14 cellular contexts compared by ENCODE assay signal in genomic region chr7:17474724-17475344, GRCh38.
DNase-seq lines count a peak whose midpoint lies in the region; ATAC-seq and TF ChIP-seq lines count a peak whose summit lies in the region.
"Had no signal": no experiment of that assay in that cellular context is flagged by ENCODE, and none has a peak within 500 bp of the region (broad histone marks: within the 10 kb centered on the region; RNA-seq: fewer than 3 reads in every experiment).

No MANE protein-coding gene starts in this region.

- POLR2A ChIA-PET in naive thymus-derived CD8-positive, alpha-beta T cell (lab: Charles Lee) = no interaction called here

- H3K4me3 Mint-ChIP-seq in naive thymus-derived CD8-positive, alpha-beta T cell = no peak overlapping the region

- ATAC-seq in naive thymus-derived CD8-positive, alpha-beta T cell = no peak
- ATAC-seq: esophagus mucosa, left lung had no signal

- H3K27me3 Mint-ChIP-seq in naive thymus-derived CD8-positive, alpha-beta T cell = no peaks in the 10 kb centered on the region
- H3K27me3 Mint-ChIP-seq: IgD-negative memory B cell had no signal

- H3K9me3 Mint-ChIP-seq in naive thymus-derived CD8-positive, alpha-beta T cell = no peaks in the 10 kb centered on the region
- H3K9me3 Mint-ChIP-seq: IgD-negative memory B cell had no signal

- H3K4me3 ChIP-seq in choroid plexus epithelial cell (ENCODE audit: low read depth, low read length) = no peak overlapping the region
- H3K4me3 ChIP-seq in retinal pigment epithelial cell (ENCODE audit: low read length) = no peak overlapping the region
- H3K4me3 ChIP-seq: left lung had no signal

- H3K27ac Mint-ChIP-seq in naive thymus-derived CD8-positive, alpha-beta T cell = peak overlapping the region in 1 of 10 donors; percentile 46

- peak; percentile 57 for TF ChIP-seq CTCF in choroid plexus epithelial cell (conservative IDR thresholded peaks at IDR 0.05; ENCODE audit: low read depth, low read length)
- TF ChIP-seq CTCF in retinal pigment epithelial cell (conservative IDR thresholded peaks at IDR 0.05; ENCODE audit: low read depth, low read length) = peak; percentile 41

- no peaks in the 10 kb centered on the region for H3K36me3 Mint-ChIP-seq in naive thymus-derived CD8-positive, alpha-beta T cell

- DNase-seq in SIG-M5 treated with dmso at 0.1 percent for 504 hours (lab: John Stamatoyannopoulos, UW; ENCODE audit: unreplicated experiment) (peak; percentile 4), SIG-M5 (lab: John Stamatoyannopoulos, UW) (no peak), NCI-H460 (ENCODE audit: extremely low read depth, low read depth) (peak; percentile 9), choroid plexus epithelial cell (ENCODE audit: low read depth) (no peak), retinal pigment epithelial cell (ENCODE audit: low read depth) (no peak), NCI-H1694 treated with DMSO at 0.1 percent for 48 hours (lab: John Stamatoyannopoulos, UW) (no peak), hippocampal formation (lab: John Stamatoyannopoulos, UW) (no peak)
- DNase-seq in naive thymus-derived CD8-positive, alpha-beta T cell = no peak
- DNase-seq: aorta; left lung; NCI-H345; stimulated activated CD4-positive, alpha-beta T cell treated with anti-CD3 and anti-CD28 coated beads, Interleukin-4, amount 100 ng/mL, for 24 hours had no signal

- no peaks in the 10 kb centered on the region for H3K4me1 Mint-ChIP-seq in naive thymus-derived CD8-positive, alpha-beta T cell

Comparison
In these comparisons a context has a peak if more than half of its experiments do, and no peak if none do; other contexts are left out.
1. DNase-seq: peak in SIG-M5 treated with dmso at 0.1 percent for 504 hours (single experiment) and NCI-H460 (single experiment); none in SIG-M5 (single experiment), choroid plexus epithelial cell (single experiment), retinal pigment epithelial cell (single experiment), NCI-H1694 treated with DMSO at 0.1 percent for 48 hours (single experiment), naive thymus-derived CD8-positive, alpha-beta T cell (0 of 10) and hippocampal formation (0 of 2).